ENCODE assay signal across 18 cellular contexts in the genomic region with DNA sequence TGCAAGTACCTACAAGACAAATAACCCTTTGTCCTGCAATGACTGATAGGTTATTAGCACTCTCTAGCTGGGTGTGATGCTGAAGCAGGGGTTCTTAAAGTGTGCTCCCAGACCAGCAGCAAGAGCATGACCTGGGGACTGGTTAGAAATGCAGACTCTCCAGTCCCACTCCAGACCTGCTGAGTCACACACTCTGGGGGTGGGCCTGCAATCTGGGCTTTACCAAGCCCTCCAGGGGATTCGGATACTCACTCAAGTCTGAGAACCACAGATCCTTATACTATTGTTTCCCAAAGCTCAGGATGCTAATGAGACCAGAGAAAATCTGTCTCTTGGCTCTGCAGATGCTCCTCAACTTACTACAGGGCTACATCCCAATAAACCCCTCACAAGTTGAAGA.
DNase-seq lines count a peak whose midpoint lies in the region; TF ChIP-seq lines count a peak whose summit lies in the region.
"Had no signal": no experiment of that assay in that cellular context is flagged by ENCODE, and none has a peak within 500 bp of the region (broad histone marks: within the 10 kb centered on the region; RNA-seq: fewer than 3 reads in every experiment).

No MANE protein-coding gene starts in this region.

- H3K4me1 ChIP-seq in HUES64 (ENCODE audit: insufficient read depth, low read length) = peaks cover 31% of the 10 kb centered on the region
- no peaks in the 10 kb centered on the region for H3K4me1 ChIP-seq in PC-9 (replicated peaks; ENCODE audit: insufficient read depth)
- H3K4me1 ChIP-seq: Peyer's patch had no signal

- CTCF ChIA-PET in PC-9 (lab: Charles Lee) = no interaction called here

- H3K27ac ChIP-seq in HUES64 (ENCODE audit: low read depth, low read length) = peak overlapping the region; percentile 9; the same call in 1 of the 2 replicates
- H3K27ac ChIP-seq in PC-9 = no peak overlapping the region
- H3K27ac ChIP-seq: BLaER1, Peyer's patch had no signal

- intact Hi-C loops in PC-9 (cut with micrococcal nuclease; ENCODE audit: unreplicated experiment) = no loop called here

- POLR2A ChIA-PET in PC-9 (lab: Charles Lee; ENCODE audit: unreplicated experiment) = no interaction called here

- H3K36me3 ChIP-seq in HUES64 (ENCODE audit: insufficient read depth, low read length) (no peaks in the 10 kb centered on the region), PC-9 (ENCODE audit: low read depth) (no peaks in the 10 kb centered on the region)
- H3K36me3 ChIP-seq: Peyer's patch had no signal

- peaks cover 26% of the 10 kb centered on the region for H3K27me3 Mint-ChIP-seq in progenitor cell of endocrine pancreas

- BruUV-seq in PC-9 (replicated peaks; lab: Mats Ljungman, UMichigan) = no TSS peak

- peaks cover 6% of the 10 kb centered on the region for H3K36me3 Mint-ChIP-seq in progenitor cell of endocrine pancreas (ENCODE audit: insufficient read depth)
- H3K36me3 Mint-ChIP-seq: CD8-positive, alpha-beta memory T cell had no signal

- DNase-seq in astrocyte of the hippocampus (ENCODE audit: low read depth, low spot score) (peak; percentile 56), islet precursor cell (peak; percentile 98), progenitor cell of endocrine pancreas (ENCODE audit: low spot score, unreplicated experiment) (no peak), superior temporal gyrus (ENCODE audit: extremely low spot score) (no peak), NK-92 (lab: John Stamatoyannopoulos, UW; ENCODE audit: unreplicated experiment) (no peak), hepatic stellate cell (ENCODE audit: low spot score) (no peak), PC-9 (no peak)
- DNase-seq: CD8-positive, alpha-beta memory T cell; HCEC 1CT; IMR-90; NCI-H1417 treated with DMSO at 0.1 percent for 48 hours; NCI-H2029; NCI-H226; NCI-H748 treated with DMSO at 0.1 percent for 48 hours; Peyer's patch; SHP77 treated with DMSO at 0.1 percent for 48 hours had no signal

- TF ChIP-seq CTCF in progenitor cell of endocrine pancreas (IDR thresholded peaks at IDR 0.05; ENCODE audit: unreplicated experiment) (no peak), PC-9 (conservative IDR thresholded peaks at IDR 0.05) (no peak)

- H3K9ac ChIP-seq in HUES64 (ENCODE audit: low read depth, low read length) = no peak overlapping the region
- H3K9ac ChIP-seq: BLaER1 had no signal

- H3K79me2 ChIP-seq in PC-9 (ENCODE audit: low read depth) = no peaks in the 10 kb centered on the region

- H3K9me2 ChIP-seq in PC-9 (ENCODE audit: insufficient read depth) = no peaks in the 10 kb centered on the region

- peak overlapping the region; percentile 67 for H3K27ac Mint-ChIP-seq in progenitor cell of endocrine pancreas
- H3K27ac Mint-ChIP-seq: CD8-positive, alpha-beta memory T cell had no signal

- no peak overlapping the region for H3K4me2 ChIP-seq in PC-9
- H3K4me2 ChIP-seq: BLaER1 had no signal

- no peak overlapping the region for H3K4me3 Mint-ChIP-seq in progenitor cell of endocrine pancreas (ENCODE audit: low read depth)
- H3K4me3 Mint-ChIP-seq: CD8-positive, alpha-beta memory T cell had no signal

- H3K4me3 ChIP-seq in HUES64 (ENCODE audit: low read length) (no peak overlapping the region), PC-9 (no peak overlapping the region)
- H3K4me3 ChIP-seq: BLaER1, Peyer's patch had no signal

- H3K9me3 Mint-ChIP-seq in progenitor cell of endocrine pancreas (ENCODE audit: low read depth) = no peaks in the 10 kb centered on the region

- no peak overlapping the region for H2AFZ ChIP-seq in PC-9

- 34% methylated on average over 1 of the region's 1 CpG for WGBS in HUES64

- H3K4me1 Mint-ChIP-seq in progenitor cell of endocrine pancreas (ENCODE audit: low read depth) = peaks cover 3% of the 10 kb centered on the region
- H3K4me1 Mint-ChIP-seq: CD8-positive, alpha-beta memory T cell had no signal

- no peaks in the 10 kb centered on the region for H4K20me1 ChIP-seq in PC-9 (ENCODE audit: insufficient read depth)
- H4K20me1 ChIP-seq: BLaER1 had no signal

- H3K27me3 ChIP-seq in HUES64 (ENCODE audit: insufficient read depth, low read length) (no peaks in the 10 kb centered on the region), PC-9 (ENCODE audit: insufficient read depth, low read depth) (no peaks in the 10 kb centered on the region)
- H3K27me3 ChIP-seq: BLaER1, Peyer's patch had no signal

- H3K9me3 ChIP-seq in HUES64 (ENCODE audit: insufficient read depth, low read depth, low read length) = no peaks in the 10 kb centered on the region
- no peaks in the 10 kb centered on the region for H3K9me3 ChIP-seq in PC-9 (ENCODE audit: insufficient read depth, low read depth)
- H3K9me3 ChIP-seq: Peyer's patch had no signal

- H3F3A ChIP-seq in PC-9 (ENCODE audit: insufficient read depth, low read depth) = no peaks in the 10 kb centered on the region

Comparison
In these comparisons a context has a peak if more than half of its experiments do, and no peak if none do; other contexts are left out.
1. DNase-seq: peak in astrocyte of the hippocampus (single experiment) and islet precursor cell (single experiment); none in progenitor cell of endocrine pancreas (single experiment), superior temporal gyrus (single experiment), NK-92 (single experiment), hepatic stellate cell (single experiment) and PC-9 (0 of 2).